ENCODE assay signal across 9 cellular contexts in genomic region chr9:73148447-73148937, GRCh38. TPM values are rescaled to one million over a fixed set of nuclear protein-coding genes. Genes with fewer than 3 reads are reported as not detected.
A peak's percentile ranks its signal among the peaks of the same experiment; 100 is the strongest.
DNase-seq lines count a peak whose midpoint lies in the region; ATAC-seq and TF ChIP-seq lines count a peak whose summit lies in the region.
"Had no signal": no experiment of that assay in that cellular context is flagged by ENCODE, and none has a peak within 500 bp of the region (broad histone marks: within the 10 kb centered on the region; RNA-seq: fewer than 3 reads in every experiment).

No MANE protein-coding gene starts in this region.

- H3K4me3 Mint-ChIP-seq in activated naive CD4-positive, alpha-beta T cell treated with anti-CD3 and anti-CD28 coated beads, Interleukin-2, amount 10 ng/mL, durations not matched to agents 7 days and 5 days, result no peak overlapping the region
- no peak overlapping the region for H3K4me3 Mint-ChIP-seq in glutamatergic neuron (ENCODE audit: unreplicated experiment)

- H3K27me3 Mint-ChIP-seq in activated naive CD4-positive, alpha-beta T cell treated with anti-CD3 and anti-CD28 coated beads, Interleukin-2, amount 10 ng/mL, durations not matched to agents 7 days and 5 days, result no peaks in the 10 kb centered on the region
- H3K27me3 Mint-ChIP-seq in glutamatergic neuron (ENCODE audit: unreplicated experiment), result peaks cover 3% of the 10 kb centered on the region

- DNase-seq in activated naive CD4-positive, alpha-beta T cell treated with anti-CD3 and anti-CD28 coated beads, Interleukin-2, amount 50 U/mL, for 72 hours (ENCODE audit: low spot score in 2 of 2), result no peak
- DNase-seq in activated naive CD4-positive, alpha-beta T cell treated with anti-CD3 and anti-CD28 coated beads, Interleukin-2, amount 10 ng/mL, durations not matched to agents 7 days and 5 days, result no peak
- peak; percentile 43 for DNase-seq in amniotic epithelial cell (ENCODE audit: low read depth)
- DNase-seq in upper lobe of right lung, result no peak
- DNase-seq in RWPE1 (ENCODE audit: low spot score), result no peak
- DNase-seq in DMS153 treated with DMSO at 0.1 percent for 48 hours (lab: John Stamatoyannopoulos, UW; ENCODE audit: unreplicated experiment), result no peak
- no peak for DNase-seq in glutamatergic neuron
- DNase-seq: C1 segment of cervical spinal cord had no signal

- no peaks in the 10 kb centered on the region for H3K27me3 ChIP-seq in liver (ENCODE audit: control insufficient read depth in 4 of 4, insufficient read depth in 4 of 4, low read length in 3 of 4)
- H3K27me3 ChIP-seq in upper lobe of right lung, result no peaks in the 10 kb centered on the region

- WGBS in liver, result 85% methylated on average over 3 of the region's 3 CpGs

- TF ChIP-seq RAD21 in liver (IDR thresholded peaks at IDR 0.05), result no peak

- H3K9me3 Mint-ChIP-seq in activated naive CD4-positive, alpha-beta T cell treated with anti-CD3 and anti-CD28 coated beads, Interleukin-2, amount 50 U/mL, for 72 hours, result peaks cover 0 to 13% of the 10 kb centered on the region in 2 donors
- H3K9me3 Mint-ChIP-seq in activated naive CD4-positive, alpha-beta T cell treated with anti-CD3 and anti-CD28 coated beads, Interleukin-2, amount 10 ng/mL, durations not matched to agents 7 days and 5 days, result no peaks in the 10 kb centered on the region
- no peaks in the 10 kb centered on the region for H3K9me3 Mint-ChIP-seq in glutamatergic neuron (ENCODE audit: unreplicated experiment)

- H3K9ac ChIP-seq in liver (ENCODE audit: low read depth in 1 of 2, low read length in 2 of 2), result no peak overlapping the region

- CTCF ChIA-PET in activated naive CD4-positive, alpha-beta T cell treated with anti-CD3 and anti-CD28 coated beads, Interleukin-2, amount 10 ng/mL, durations not matched to agents 7 days and 5 days (lab: Charles Lee), result no interaction called here
- CTCF ChIA-PET in RWPE1 (lab: Yijun Ruan, JAX), result no interaction called here

- H3K27ac Mint-ChIP-seq in activated naive CD4-positive, alpha-beta T cell treated with anti-CD3 and anti-CD28 coated beads, Interleukin-2, amount 50 U/mL, for 72 hours, result peak overlapping the region; percentile 11 to 90
- H3K27ac Mint-ChIP-seq in activated naive CD4-positive, alpha-beta T cell treated with anti-CD3 and anti-CD28 coated beads, Interleukin-2, amount 10 ng/mL, durations not matched to agents 7 days and 5 days, result no peak overlapping the region
- H3K27ac Mint-ChIP-seq in glutamatergic neuron (ENCODE audit: unreplicated experiment), result no peak overlapping the region

- POLR2A ChIA-PET in RWPE1 (lab: Yijun Ruan, JAX; ENCODE audit: low non-redundant PET), result interaction anchor here (0.6 kb wide), 1 partner anchor 39 kb away, joined by 3 read pairs; no protein-coding TSS in a partner anchor

- H3K4me3 ChIP-seq in liver (ENCODE audit: low read depth in 1 of 3, low read length in 3 of 3) (no peak overlapping the region), upper lobe of right lung (no peak overlapping the region)

- intact Hi-C loops in upper lobe of right lung (cut with DNase I), result no loop called here

- TF ChIP-seq CTCF in liver (IDR thresholded peaks at IDR 0.05; ENCODE audit: low read depth, low read length, missing input control) (no peak), upper lobe of right lung (IDR thresholded peaks at IDR 0.05) (no peak), RWPE1 (conservative IDR thresholded peaks at IDR 0.05; ENCODE audit: low read depth) (no peak), glutamatergic neuron (IDR thresholded peaks at IDR 0.05; ENCODE audit: partially characterized antibody, unreplicated experiment) (no peak)

- H3K4me1 ChIP-seq in liver (ENCODE audit: control insufficient read depth in 4 of 4, insufficient read depth in 4 of 4, low read length in 3 of 4) (peaks cover 0 to 2% (median 0%) of the 10 kb centered on the region in 4 donors), upper lobe of right lung (peaks cover 48% of the 10 kb centered on the region)

- H3K36me3 ChIP-seq in liver (ENCODE audit: control insufficient read depth in 4 of 4, insufficient read depth in 3 of 4, low read depth in 1 of 4, low read length in 3 of 4) (no peaks in the 10 kb centered on the region), upper lobe of right lung (no peaks in the 10 kb centered on the region)

- H3K27ac ChIP-seq in liver (ENCODE audit: low read depth in 1 of 2, low read length in 2 of 2) (no peak overlapping the region), upper lobe of right lung (peak overlapping the region; percentile 78), RWPE1 (no peak overlapping the region)

- peak in 1 of 2 donors; percentile 37 for ATAC-seq in activated naive CD4-positive, alpha-beta T cell treated with anti-CD3 and anti-CD28 coated beads, Interleukin-2, amount 50 U/mL, for 72 hours
- no peak for ATAC-seq in upper lobe of right lung

- peaks cover 66% of the 10 kb centered on the region for H3K4me1 Mint-ChIP-seq in activated naive CD4-positive, alpha-beta T cell treated with anti-CD3 and anti-CD28 coated beads, Interleukin-2, amount 10 ng/mL, durations not matched to agents 7 days and 5 days
- peaks cover 3% of the 10 kb centered on the region for H3K4me1 Mint-ChIP-seq in glutamatergic neuron (ENCODE audit: low read depth, unreplicated experiment)

- H3K36me3 Mint-ChIP-seq in activated naive CD4-positive, alpha-beta T cell treated with anti-CD3 and anti-CD28 coated beads, Interleukin-2, amount 50 U/mL, for 72 hours, result peaks cover 0 to 6% of the 10 kb centered on the region in 2 donors
- H3K36me3 Mint-ChIP-seq in activated naive CD4-positive, alpha-beta T cell treated with anti-CD3 and anti-CD28 coated beads, Interleukin-2, amount 10 ng/mL, durations not matched to agents 7 days and 5 days, result peaks cover 2% of the 10 kb centered on the region
- no peaks in the 10 kb centered on the region for H3K36me3 Mint-ChIP-seq in glutamatergic neuron (ENCODE audit: unreplicated experiment)

- H3K9me3 ChIP-seq in liver (ENCODE audit: control insufficient read depth in 4 of 4, low read length in 3 of 4), result no peaks in the 10 kb centered on the region
- no peaks in the 10 kb centered on the region for H3K9me3 ChIP-seq in upper lobe of right lung

TF ChIP-seq in liver, 16 proteins besides CTCF, POLR2A, EP300 and RAD21:
- no peak for TF ChIP-seq HNF4G (IDR thresholded peaks at IDR 0.05)
- no peak for TF ChIP-seq REST (IDR thresholded peaks at IDR 0.05)
- TF ChIP-seq NR2F2 (IDR thresholded peaks at IDR 0.05), result peak; percentile 46
- TF ChIP-seq RXRA (IDR thresholded peaks at IDR 0.05), result no peak
- no peak for TF ChIP-seq ZBTB33 (IDR thresholded peaks at IDR 0.05)

RNA-seq across cellular contexts. Expression of gene ANXA1, which starts 3.2 kb away (rescaled TPM):
- 10 to 100 TPM; 13.9 to 63.1 TPM for total RNA-seq in activated naive CD4-positive, alpha-beta T cell treated with anti-CD3 and anti-CD28 coated beads, Interleukin-2, amount 50 U/mL, for 72 hours
- total RNA-seq in liver (10 to 100 TPM; 15.6 to 28.6 TPM), upper lobe of right lung (314 TPM), glutamatergic neuron (ENCODE audit: unreplicated experiment) (not detected)
- polyA plus RNA-seq in liver, result 10 to 100 TPM in 1 of 2 donors, 1 to 10 TPM in 1; 4.8 to 13.3 TPM

Comparison
In these comparisons a context has a peak if more than half of its experiments do, and no peak if none do; other contexts are left out.
1. H3K27ac Mint-ChIP-seq: peak in activated naive CD4-positive, alpha-beta T cell treated with anti-CD3 and anti-CD28 coated beads, Interleukin-2, amount 50 U/mL, for 72 hours (2 of 2); none in activated naive CD4-positive, alpha-beta T cell treated with anti-CD3 and anti-CD28 coated beads, Interleukin-2, amount 10 ng/mL, durations not matched to agents 7 days and 5 days (single experiment) and glutamatergic neuron (single experiment).
2. RNA of gene ANXA1, which starts 3.2 kb away (total RNA-seq): 314 TPM in upper lobe of right lung (single experiment), 13.9 to 63.1 TPM in activated naive CD4-positive, alpha-beta T cell treated with anti-CD3 and anti-CD28 coated beads, Interleukin-2, amount 50 U/mL, for 72 hours and 15.6 to 28.6 TPM in liver; not detected in glutamatergic neuron (single experiment); every median in the first group is over 10 times any median in the second.